ENCODE assay signal across 8 cellular contexts in genomic region chr19:4635763-4636135, GRCh38. TPM values are rescaled to one million over a fixed set of nuclear protein-coding genes. Genes with fewer than 3 reads are reported as not detected.
DNase-seq lines count a peak whose midpoint lies in the region; TF ChIP-seq lines count a peak whose summit lies in the region.

No MANE protein-coding gene starts in this region.

- DNase-seq in ELF-1 (ENCODE audit: low read depth, low spot score), result peak; percentile 47
- DNase-seq in OCI-LY7 (ENCODE audit: low spot score), result no peak
- no peak for DNase-seq in esophagus squamous epithelium (lab: John Stamatoyannopoulos, UW)
- no peak for DNase-seq in progenitor cell of endocrine pancreas (ENCODE audit: low spot score, unreplicated experiment)
- no peak for DNase-seq in middle frontal gyrus (ENCODE audit: extremely low spot score, low spot score)
- no peak for DNase-seq in GM10266 (ENCODE audit: extremely low spot score)
- DNase-seq in DMS53 treated with DMSO at 0.1 percent for 48 hours (lab: John Stamatoyannopoulos, UW; ENCODE audit: unreplicated experiment), result no peak
- DNase-seq in adrenal gland, result no peak

- no peaks in the 10 kb centered on the region for H3K36me3 Mint-ChIP-seq in progenitor cell of endocrine pancreas (ENCODE audit: insufficient read depth)

- H2AFZ ChIP-seq in OCI-LY7 (ENCODE audit: low read length), result peak overlapping the region; percentile 65; the same call in 1 of the 2 replicates

- BruUV-seq in OCI-LY7 (replicated peaks; lab: Mats Ljungman, UMichigan), result no TSS peak

- peak overlapping the region; percentile 62 for H3K4me2 ChIP-seq in OCI-LY7 (ENCODE audit: low read length)

- no peaks in the 10 kb centered on the region for H3K9me3 Mint-ChIP-seq in progenitor cell of endocrine pancreas (ENCODE audit: low read depth)

- H3K4me1 ChIP-seq in OCI-LY7 (ENCODE audit: insufficient read depth, low read length, poor library complexity, severe bottlenecking), result peaks cover 30% of the 10 kb centered on the region
- peaks cover 18 to 56% (median 35%) of the 10 kb centered on the region in 3 donors for H3K4me1 ChIP-seq in esophagus squamous epithelium
- peaks cover 10 to 30% of the 10 kb centered on the region in 2 donors for H3K4me1 ChIP-seq in adrenal gland (replicated peaks in 1 of 2)

- no peak for TF ChIP-seq CTCF in OCI-LY7 (conservative IDR thresholded peaks at IDR 0.05; ENCODE audit: low read length)
- no peak for TF ChIP-seq CTCF in esophagus squamous epithelium (IDR thresholded peaks at IDR 0.05)
- no peak for TF ChIP-seq CTCF in progenitor cell of endocrine pancreas (IDR thresholded peaks at IDR 0.05; ENCODE audit: unreplicated experiment)
- TF ChIP-seq CTCF in GM10266 (IDR thresholded peaks at IDR 0.05; ENCODE audit: control insufficient read depth, insufficient read depth, low read depth, missing control alignments), result no peak
- no peak for TF ChIP-seq CTCF in adrenal gland (IDR thresholded peaks at IDR 0.05)

- H3K9me2 ChIP-seq in OCI-LY7 (ENCODE audit: insufficient read depth, low read length), result no peaks in the 10 kb centered on the region

- peaks cover 14% of the 10 kb centered on the region; the same call in 1 of the 2 replicates for H3K79me2 ChIP-seq in OCI-LY7 (ENCODE audit: insufficient read depth, low read depth, low read length)

- no peaks in the 10 kb centered on the region for H4K20me1 ChIP-seq in OCI-LY7 (ENCODE audit: insufficient read depth, low read length)

- H3K27ac ChIP-seq in OCI-LY7 (ENCODE audit: low read depth, low read length, poor library complexity, severe bottlenecking) (no peak overlapping the region), esophagus squamous epithelium (peak overlapping the region; percentile 12 to 56 (median 52)), adrenal gland (no peak overlapping the region)

- H3K4me3 Mint-ChIP-seq in progenitor cell of endocrine pancreas (ENCODE audit: low read depth), result peak overlapping the region; percentile 50

- no peak for TF ChIP-seq POLR2A in esophagus squamous epithelium (IDR thresholded peaks at IDR 0.05)
- TF ChIP-seq POLR2A in adrenal gland (IDR thresholded peaks at IDR 0.05), result no peak

- peaks cover 0 to 22% (median 0%) of the 10 kb centered on the region in 4 donors for H3K27me3 ChIP-seq in esophagus squamous epithelium
- no peaks in the 10 kb centered on the region for H3K27me3 ChIP-seq in adrenal gland

- CTCF ChIA-PET in OCI-LY7 (lab: Charles Lee; ENCODE audit: unreplicated experiment), result interaction anchor here (0.5 to 1.5 kb wide), 3 partner anchors 20 to 68 kb away, joined by 3 to 5 read pairs (median 5); no protein-coding TSS in a partner anchor

- H3K27me3 Mint-ChIP-seq in progenitor cell of endocrine pancreas, result peaks cover 23% of the 10 kb centered on the region

- no peak overlapping the region for H3K27ac Mint-ChIP-seq in progenitor cell of endocrine pancreas

- no CpG with 5 or more reads among the region's 15 CpGs for WGBS in esophagus squamous epithelium, 2 donors
- 7 to 35% (median 21%) methylated on average over 11 to 15 of the region's 15 CpGs for whole genome bisulfite sequencing in adrenal gland, 4 donors

- no peaks in the 10 kb centered on the region for H3K9me3 ChIP-seq in OCI-LY7 (ENCODE audit: low read length)
- H3K9me3 ChIP-seq in esophagus squamous epithelium, result no peaks in the 10 kb centered on the region
- no peaks in the 10 kb centered on the region for H3K9me3 ChIP-seq in adrenal gland (replicated peaks in 1 of 3)

- H3K4me1 Mint-ChIP-seq in progenitor cell of endocrine pancreas (ENCODE audit: low read depth), result peaks cover 4% of the 10 kb centered on the region

- POLR2A ChIA-PET in OCI-LY7 (lab: Charles Lee), result no interaction called here

- intact Hi-C loops in OCI-LY7 (cut with micrococcal nuclease; ENCODE audit: unreplicated experiment), result loop anchor here (2.0 kb wide), 1 partner anchor 69 kb away; no protein-coding TSS in a partner anchor
- intact Hi-C loops in esophagus squamous epithelium (cut with DNase I), result no loop called here
- intact Hi-C loops in adrenal gland (cut with DNase I), result loop anchor here (5.0 kb wide), 2 partner anchors 58 to 78 kb away; partner anchors contain the start of gene SEMA6B (in 1 of the 2)

- H3K36me3 ChIP-seq in OCI-LY7 (ENCODE audit: insufficient read depth, low read length) (no peaks in the 10 kb centered on the region), esophagus squamous epithelium (no peaks in the 10 kb centered on the region), adrenal gland (replicated peaks in 1 of 2) (no peaks in the 10 kb centered on the region)

- peak overlapping the region; percentile 56 for H3K4me3 ChIP-seq in OCI-LY7 (ENCODE audit: low read depth, low read length, poor library complexity, severe bottlenecking)
- H3K4me3 ChIP-seq in esophagus squamous epithelium, result peak overlapping the region; percentile 32 to 71 (median 50)
- peak overlapping the region in 1 of 4 donors; percentile 49 for H3K4me3 ChIP-seq in adrenal gland

RNA-seq across cellular contexts. Expression of gene TNFAIP8L1, which starts 3.6 kb away (rescaled TPM):
- total RNA-seq in OCI-LY7 (2014; rRNA removed; shearing (Covaris generic)), result 9.0 and 10.0 TPM in 2 replicates
- total RNA-seq in OCI-LY7 (2022) (22.7 and 24.3 TPM in 2 replicates), esophagus squamous epithelium (1 to 10 TPM; 3.6 to 6.2 (median 4.4) TPM), progenitor cell of endocrine pancreas (7.3 and 8.5 TPM in 2 replicates), adrenal gland (1 to 10 TPM; 3.9 to 8.1 (median 5.5) TPM)
- polyA plus RNA-seq in adrenal gland, result 10 to 100 TPM in 1 of 3 donors, 1 to 10 TPM in 2; 2.6 to 13.8 (median 5.8) TPM

RNA-seq across cellular contexts. Expression of gene MYDGF, which starts 34.4 kb away (rescaled TPM):
- 73.3 and 76.0 TPM in 2 replicates for total RNA-seq in OCI-LY7 (2014; rRNA removed; shearing (Covaris generic))
- total RNA-seq in OCI-LY7 (2022) (65.0 and 77.3 TPM in 2 replicates), esophagus squamous epithelium (10 to 100 TPM; 33.2 to 52.5 (median 41.5) TPM), progenitor cell of endocrine pancreas (42.5 and 45.9 TPM in 2 replicates), adrenal gland (100 to 1,000 TPM in 2 of 8 donors, 10 to 100 TPM in 6; 52.1 to 159 (median 74.7) TPM)
- 10 to 100 TPM; 35.9 to 86.9 (median 76.1) TPM for polyA plus RNA-seq in adrenal gland

Comparison
In these comparisons a context has a peak if more than half of its experiments do, and no peak if none do; other contexts are left out.
1. H3K27ac ChIP-seq: peak in esophagus squamous epithelium (4 of 4); none in OCI-LY7 (single experiment) and adrenal gland (0 of 5).